11 cellular contexts compared by ENCODE assay signal in genomic region chr3:149473314-149473990, GRCh38. TPM values are rescaled to one million over a fixed set of nuclear protein-coding genes. Genes with fewer than 3 reads are reported as not detected.
DNase-seq lines count a peak whose midpoint lies in the region; ATAC-seq, FAIRE-seq and TF ChIP-seq lines count a peak whose summit lies in the region.
"Had no signal": no experiment of that assay in that cellular context is flagged by ENCODE, and none has a peak within 500 bp of the region (broad histone marks: within the 10 kb centered on the region; RNA-seq: fewer than 3 reads in every experiment).

No MANE protein-coding gene starts in this region.

- H3K27ac ChIP-seq in heart right ventricle = no peak overlapping the region
- no peak overlapping the region for H3K27ac ChIP-seq in adrenal gland
- no peak overlapping the region for H3K27ac ChIP-seq in keratinocyte (ENCODE audit: control insufficient read depth, insufficient read depth, low read length)
- H3K27ac ChIP-seq in aorta (ENCODE audit: low read depth in 1 of 2, low read length in 2 of 2) = peak overlapping the region; percentile 18 to 92

- ATAC-seq in heart right ventricle (peak in 6 of 8 donors; percentile 25 to 71 (median 44)), Right ventricle myocardium inferior (no peak), aorta (ENCODE audit: low FRiP score) (peak; percentile 69), GM18498 (IDR thresholded peaks at IDR 0.05; ENCODE audit: unreplicated experiment) (no peak)

- H3K4me1 ChIP-seq in heart right ventricle (peaks cover 0 to 42% (median 9%) of the 10 kb centered on the region in 9 donors), adrenal gland (replicated peaks in 1 of 2) (peaks cover 6 to 34% of the 10 kb centered on the region in 2 donors), keratinocyte (ENCODE audit: control insufficient read depth, extremely low read depth, insufficient read depth, low read length) (peaks cover 22% of the 10 kb centered on the region), aorta (ENCODE audit: control insufficient read depth in 1 of 2, insufficient read depth in 2 of 2, low read length in 2 of 2) (peaks cover 3 to 11% of the 10 kb centered on the region in 2 donors)

- H3K27me3 ChIP-seq in heart right ventricle (no peaks in the 10 kb centered on the region), adrenal gland (no peaks in the 10 kb centered on the region), keratinocyte (ENCODE audit: control insufficient read depth, extremely low read depth, insufficient read depth, low read length) (no peaks in the 10 kb centered on the region), aorta (ENCODE audit: control insufficient read depth in 1 of 2, insufficient read depth in 2 of 2, low read length in 1 of 2) (no peaks in the 10 kb centered on the region)

- dilution Hi-C loops in keratinocyte (cut with MboI; ENCODE audit: extremely low pct_ligation_motif_present, low sequenced_read_pairs) = no loop called here

- H3K9me1 ChIP-seq in keratinocyte (ENCODE audit: control insufficient read depth, extremely low read depth, insufficient read depth, low read length) = no peaks in the 10 kb centered on the region

- no peak overlapping the region for H3K9ac ChIP-seq in keratinocyte (ENCODE audit: control insufficient read depth, extremely low read depth, insufficient read depth, low read length)

- H4K20me1 ChIP-seq in keratinocyte (ENCODE audit: control insufficient read depth, extremely low read depth, insufficient read depth, low read length) = no peaks in the 10 kb centered on the region

- TF ChIP-seq POLR2A in adrenal gland (IDR thresholded peaks at IDR 0.05) = no peak

- no peaks in the 10 kb centered on the region for H3K79me2 ChIP-seq in keratinocyte (ENCODE audit: control insufficient read depth, insufficient read depth, low read length)

- intact Hi-C loops in heart right ventricle (cut with DNase I) (loop anchor here in 3 of 10 donors (5.0 to 10.0 kb wide), 3 partner anchors 79 to 1706 kb away; partner anchors contain the start of gene HPS3 (in 1 of the 3)), Right ventricle myocardium inferior (cut with DNase I) (no loop called here), adrenal gland (cut with DNase I) (no loop called here), aorta (cut with DNase I) (loop anchor here (2.0 to 10.0 kb wide), 2 partner anchors 73 to 349 kb away; partner anchors contain the start of gene HPS3 (in 1 of the 2))

- no peak overlapping the region for H2AFZ ChIP-seq in keratinocyte (ENCODE audit: control insufficient read depth, low read length)

- WGBS in heart right ventricle, 2 donors = 73 to 77% methylated on average over 5 of the region's 5 CpGs
- WGBS in adrenal gland, 4 donors = 44 to 59% (median 53%) methylated on average over 5 of the region's 5 CpGs
- WGBS in aorta, 2 donors = 7% methylated on average over 5 of the region's 5 CpGs

- H3K4me2 ChIP-seq in keratinocyte (ENCODE audit: control insufficient read depth, extremely low read depth, insufficient read depth, low read depth, low read length) = peak overlapping the region; percentile 16

- DNase-seq in heart right ventricle (no peak), Right ventricle myocardium inferior (ENCODE audit: missing footprints) (no peak), adrenal gland (peak in 6 of 7 donors; percentile 32 to 71 (median 48)), keratinocyte (ENCODE audit: low read depth, low spot score) (peak; percentile 38), aorta (peak in 1 of 2 donors; percentile 68), NCI-H2107 (lab: John Stamatoyannopoulos, UW) (no peak)
- DNase-seq in activated effector memory CD4-positive, alpha-beta T cell treated with Interleukin-2 at 50 U/mL for 16 hours = no peak
- DNase-seq: activated T-cell treated with anti-CD3 and anti-CD28 coated beads, Interleukin-2, amount 50 U/mL, for 24 hours had no signal

- peak; percentile 20 for FAIRE-seq in keratinocyte (lab: Jason Lieb, UNC)
- FAIRE-seq: D721Med had no signal

- TF ChIP-seq CTCF in heart right ventricle (IDR thresholded peaks at IDR 0.05) (no peak), adrenal gland (IDR thresholded peaks at IDR 0.05) (no peak), keratinocyte (optimal IDR thresholded peaks at IDR 0.05 in 1 of 3, IDR thresholded peaks at IDR 0.05 in 1 of 3, conservative IDR thresholded peaks at IDR 0.05 in 1 of 3; ENCODE audit: extremely low read depth in 1 of 3, insufficient read depth in 2 of 3, low read length in 3 of 3) (no peak)

- H3K9me3 ChIP-seq in heart right ventricle (no peaks in the 10 kb centered on the region), adrenal gland (replicated peaks in 1 of 3) (no peaks in the 10 kb centered on the region), keratinocyte (ENCODE audit: control insufficient read depth, low read depth, low read length) (no peaks in the 10 kb centered on the region), aorta (ENCODE audit: control insufficient read depth, low read length) (no peaks in the 10 kb centered on the region)

- no peak overlapping the region for H3K4me3 ChIP-seq in heart right ventricle
- H3K4me3 ChIP-seq in adrenal gland = no peak overlapping the region
- no peak overlapping the region for H3K4me3 ChIP-seq in keratinocyte (ENCODE audit: control insufficient read depth in 2 of 3, extremely low read depth in 1 of 3, insufficient read depth in 2 of 3, low read depth in 1 of 3, low read length in 3 of 3)
- no peak overlapping the region for H3K4me3 ChIP-seq in aorta (ENCODE audit: low read length in 2 of 2)

- no peaks in the 10 kb centered on the region for H3K36me3 ChIP-seq in heart right ventricle
- H3K36me3 ChIP-seq in adrenal gland (replicated peaks in 1 of 2) = no peaks in the 10 kb centered on the region
- no peaks in the 10 kb centered on the region for H3K36me3 ChIP-seq in keratinocyte (ENCODE audit: control insufficient read depth in 2 of 2, extremely low read depth in 1 of 2, insufficient read depth in 2 of 2, low read length in 2 of 2)
- no peaks in the 10 kb centered on the region for H3K36me3 ChIP-seq in aorta (ENCODE audit: control insufficient read depth in 1 of 2, insufficient read depth in 2 of 2, low read length in 1 of 2)

RNA-seq across cellular contexts. Expression of gene TM4SF4, which starts 1.0 kb away (rescaled TPM):
- total RNA-seq in heart right ventricle = not detected
- not detected for polyA plus RNA-seq in heart right ventricle
- total RNA-seq in Right ventricle myocardium inferior = not detected
- 1 to 10 TPM in 3 of 8 donors, under 1 TPM in 2, not detected in 3; 0.27 to 1.9 (median 1.0) TPM for total RNA-seq in adrenal gland
- 1 to 10 TPM in 1 of 3 donors, under 1 TPM in 2; 0.08 to 2.2 (median 0.24) TPM for polyA plus RNA-seq in adrenal gland
- not detected in 3 replicates for polyA plus RNA-seq in keratinocyte
- polyA plus RNA-seq in keratinocyte (2011; ENCODE audit: low read depth) = not detected
- not detected in 2 replicates for polyA plus RNA-seq in keratinocyte (2011; cell fraction: cytosol; rRNA removed)
- polyA plus RNA-seq in keratinocyte (2011; cell fraction: nucleus; rRNA removed) = not detected in 2 replicates
- not detected in 2 replicates for polyA plus RNA-seq in keratinocyte (2012; ENCODE audit: low replicate concordance)
- not detected in 3 replicates for polyA minus RNA-seq in keratinocyte
- not detected for polyA minus RNA-seq in keratinocyte (2011; cell fraction: cytosol; rRNA and poly(A)+ RNA removed)
- polyA minus RNA-seq in keratinocyte (2011; cell fraction: nucleus; rRNA and poly(A)+ RNA removed) = not detected in 2 replicates
- not detected for total RNA-seq in aorta
- 10 to 100 TPM in 1 of 2 donors, under 1 TPM in 1; 0.20 to 83.4 TPM for polyA plus RNA-seq in aorta
- total RNA-seq: lower leg skin had no signal

Comparison
In these comparisons a context has a peak if more than half of its experiments do, and no peak if none do; other contexts are left out.
1. ATAC-seq: peak in heart right ventricle (6 of 8) and aorta (single experiment); none in Right ventricle myocardium inferior (single experiment) and GM18498 (single experiment).
2. DNase-seq: peak in adrenal gland (6 of 7) and keratinocyte (single experiment); none in heart right ventricle (0 of 2), Right ventricle myocardium inferior (single experiment), activated effector memory CD4-positive, alpha-beta T cell treated with Interleukin-2 at 50 U/mL for 16 hours (single experiment) and NCI-H2107 (single experiment).
3. H3K27ac ChIP-seq: peak in aorta (2 of 2); none in heart right ventricle (0 of 10), adrenal gland (0 of 5) and keratinocyte (single experiment).
4. intact Hi-C loops: an anchor here in aorta (2.0 to 10.0 kb wide); none called in Right ventricle myocardium inferior and adrenal gland.